14 cellular contexts compared by ENCODE assay signal in genomic region chr11:36156486-36157150, GRCh38.
A peak's percentile ranks its signal among the peaks of the same experiment; 100 is the strongest.
DNase-seq lines count a peak whose midpoint lies in the region; ATAC-seq and TF ChIP-seq lines count a peak whose summit lies in the region.
"Had no signal": no experiment of that assay in that cellular context is flagged by ENCODE, and none has a peak within 500 bp of the region (broad histone marks: within the 10 kb centered on the region; RNA-seq: fewer than 3 reads in every experiment).

No MANE protein-coding gene starts in this region.

- H3K36me3 Mint-ChIP-seq in stimulated activated memory B cell treated with anti-CD40 and anti-IgM and Interleukin-4, amounts not matched to agents 10 μg/mL and 1 μg/mL and 100 μg/mL, for 72 hours, result no peaks in the 10 kb centered on the region
- H3K36me3 Mint-ChIP-seq: activated naive CD8-positive, alpha-beta T cell treated with anti-CD3 and anti-CD28 coated beads, Interleukin-2, amount 10 ng/mL, durations not matched to agents 7 days and 5 days; CD8-positive, alpha-beta memory T cell had no signal

- H3K27ac Mint-ChIP-seq in stimulated activated memory B cell treated with anti-CD40 and anti-IgM and Interleukin-4, amounts not matched to agents 10 μg/mL and 1 μg/mL and 100 μg/mL, for 72 hours, result no peak overlapping the region
- H3K27ac Mint-ChIP-seq: activated naive CD8-positive, alpha-beta T cell treated with anti-CD3 and anti-CD28 coated beads, Interleukin-2, amount 10 ng/mL, durations not matched to agents 7 days and 5 days; CD8-positive, alpha-beta memory T cell had no signal

- no peak for TF ChIP-seq CTCF in fibroblast of mammary gland (conservative IDR thresholded peaks at IDR 0.05; ENCODE audit: control insufficient read depth, insufficient read depth, low read depth, low read length)

- DNase-seq in HT1080 (ENCODE audit: low read depth), result peak; percentile 81
- peak; percentile 87 for DNase-seq in fibroblast of mammary gland (ENCODE audit: low read depth)
- DNase-seq in NCI-H128 (lab: John Stamatoyannopoulos, UW; ENCODE audit: unreplicated experiment), result no peak
- DNase-seq: activated naive CD8-positive, alpha-beta T cell treated with anti-CD3 and anti-CD28 coated beads, Interleukin-2, amount 10 ng/mL, durations not matched to agents 7 days and 5 days; CD8-positive, alpha-beta memory T cell; NCI-H2029 treated with DMSO at 0.1 percent for 48 hours; retina; stimulated activated naive CD4-positive, alpha-beta T cell had no signal

- peaks cover 25% of the 10 kb centered on the region for H3K4me1 ChIP-seq in skeletal muscle satellite cell (ENCODE audit: control insufficient read depth, insufficient read depth, low read length)

- H3K4me3 ChIP-seq in fibroblast of mammary gland (ENCODE audit: control insufficient read depth, low read depth, low read length) (no peak overlapping the region), skeletal muscle satellite cell (ENCODE audit: low read length) (no peak overlapping the region)
- H3K4me3 ChIP-seq: coronary artery had no signal

- H3K4me2 ChIP-seq in skeletal muscle satellite cell (ENCODE audit: low read length), result peak overlapping the region; percentile 52

- peak overlapping the region; percentile 17 for H3K9ac ChIP-seq in skeletal muscle satellite cell (ENCODE audit: low read depth, low read length)

- peaks cover 2% of the 10 kb centered on the region for H3K36me3 ChIP-seq in skeletal muscle satellite cell (ENCODE audit: insufficient read depth, low read length)

- no peaks in the 10 kb centered on the region for H3K9me3 Mint-ChIP-seq in stimulated activated memory B cell treated with anti-CD40 and anti-IgM and Interleukin-4, amounts not matched to agents 10 μg/mL and 1 μg/mL and 100 μg/mL, for 72 hours
- H3K9me3 Mint-ChIP-seq: activated naive CD8-positive, alpha-beta T cell treated with anti-CD3 and anti-CD28 coated beads, Interleukin-2, amount 10 ng/mL, durations not matched to agents 7 days and 5 days had no signal

- no peaks in the 10 kb centered on the region for H3K9me3 ChIP-seq in skeletal muscle satellite cell (replicated peaks; ENCODE audit: low read length)

- ATAC-seq in SK-N-SH treated with all-trans-retinoic acid at 6 μM for 48 hours, result peak; percentile 72
- ATAC-seq in GM18907 (IDR thresholded peaks at IDR 0.05; ENCODE audit: unreplicated experiment), result no peak
- ATAC-seq in stimulated activated memory B cell treated with anti-CD40 and anti-IgM and Interleukin-4, amounts not matched to agents 10 μg/mL and 1 μg/mL and 100 μg/mL, for 72 hours, result no peak
- ATAC-seq: activated CD4-positive, CD25-positive, alpha-beta regulatory T cell treated with anti-CD3 and anti-CD28 coated beads, Interleukin-2, amount 50 U/mL, for 24 hours had no signal

- H3K4me1 Mint-ChIP-seq in stimulated activated memory B cell treated with anti-CD40 and anti-IgM and Interleukin-4, amounts not matched to agents 10 μg/mL and 1 μg/mL and 100 μg/mL, for 72 hours, result no peaks in the 10 kb centered on the region
- H3K4me1 Mint-ChIP-seq: activated naive CD8-positive, alpha-beta T cell treated with anti-CD3 and anti-CD28 coated beads, Interleukin-2, amount 10 ng/mL, durations not matched to agents 7 days and 5 days; CD8-positive, alpha-beta memory T cell had no signal

- H3K27me3 Mint-ChIP-seq in stimulated activated memory B cell treated with anti-CD40 and anti-IgM and Interleukin-4, amounts not matched to agents 10 μg/mL and 1 μg/mL and 100 μg/mL, for 72 hours, result peaks cover 40% of the 10 kb centered on the region

- no peak overlapping the region for H3K4me3 Mint-ChIP-seq in stimulated activated memory B cell treated with anti-CD40 and anti-IgM and Interleukin-4, amounts not matched to agents 10 μg/mL and 1 μg/mL and 100 μg/mL, for 72 hours
- H3K4me3 Mint-ChIP-seq: activated naive CD8-positive, alpha-beta T cell treated with anti-CD3 and anti-CD28 coated beads, Interleukin-2, amount 10 ng/mL, durations not matched to agents 7 days and 5 days; CD8-positive, alpha-beta memory T cell had no signal

- no peaks in the 10 kb centered on the region for H3K27me3 ChIP-seq in skeletal muscle satellite cell (ENCODE audit: control insufficient read depth, insufficient read depth, low read length)

TF ChIP-seq in SK-N-SH treated with all-trans-retinoic acid at 6 μM for 48 hours, 23 proteins besides CTCF, POLR2A, EP300 and RAD21:
- TF ChIP-seq ISL1 (CRISPR knock-in tag; IDR thresholded peaks at IDR 0.05), result peak; percentile 12; the same call in 1 of the 2 replicates
- TF ChIP-seq, protein P1, sequence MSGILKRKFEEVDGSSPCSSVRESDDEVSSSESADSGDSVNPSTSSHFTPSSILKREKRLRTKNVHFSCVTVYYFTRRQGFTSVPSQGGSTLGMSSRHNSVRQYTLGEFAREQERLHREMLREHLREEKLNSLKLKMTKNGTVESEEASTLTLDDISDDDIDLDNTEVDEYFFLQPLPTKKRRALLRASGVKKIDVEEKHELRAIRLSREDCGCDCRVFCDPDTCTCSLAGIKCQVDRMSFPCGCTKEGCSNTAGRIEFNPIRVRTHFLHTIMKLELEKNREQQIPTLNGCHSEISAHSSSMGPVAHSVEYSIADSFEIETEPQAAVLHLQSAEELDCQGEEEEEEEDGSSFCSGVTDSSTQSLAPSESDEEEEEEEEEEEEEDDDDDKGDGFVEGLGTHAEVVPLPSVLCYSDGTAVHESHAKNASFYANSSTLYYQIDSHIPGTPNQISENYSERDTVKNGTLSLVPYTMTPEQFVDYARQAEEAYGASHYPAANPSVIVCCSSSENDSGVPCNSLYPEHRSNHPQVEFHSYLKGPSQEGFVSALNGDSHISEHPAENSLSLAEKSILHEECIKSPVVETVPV (CRISPR knock-in tag; IDR thresholded peaks at IDR 0.05), result no peak
